ENCODE assay signal across 9 cellular contexts in genomic region chr11:31815743-31816466, GRCh38. TPM values are rescaled to one million over a fixed set of nuclear protein-coding genes. Genes with fewer than 3 reads are reported as not detected.
A peak's percentile ranks its signal among the peaks of the same experiment; 100 is the strongest.
DNase-seq lines count a peak whose midpoint lies in the region; ATAC-seq and TF ChIP-seq lines count a peak whose summit lies in the region.
"Had no signal": no experiment of that assay in that cellular context is flagged by ENCODE, and none has a peak within 500 bp of the region (broad histone marks: within the 10 kb centered on the region; RNA-seq: fewer than 3 reads in every experiment).

No MANE protein-coding gene starts in this region.

- no peak for ATAC-seq in naive thymus-derived CD4-positive, alpha-beta T cell
- no peak for ATAC-seq in GM21526 (IDR thresholded peaks at IDR 0.05; ENCODE audit: low FRiP score, unreplicated experiment)
- ATAC-seq in GM21447 (IDR thresholded peaks at IDR 0.05; ENCODE audit: unreplicated experiment): no peak

- H3K27me3 Mint-ChIP-seq in naive thymus-derived CD4-positive, alpha-beta T cell: peaks cover 60 to 85% (median 65%) of the 10 kb centered on the region in 5 donors

- CTCF ChIA-PET in HEK293T (lab: Yijun Ruan, JAX): no interaction called here
- CTCF ChIA-PET in naive thymus-derived CD4-positive, alpha-beta T cell (lab: Charles Lee): no interaction called here

- intact Hi-C loops in naive thymus-derived CD4-positive, alpha-beta T cell (cut with micrococcal nuclease): loop anchor here (2.0 to 10.0 kb wide), 5 partner anchors 13 to 616 kb away; partner anchors contain the start of genes DCDC1 (in 1 of the 2) and DNAJC24 (in 1 of the 2)

- peaks cover 0 to 2% (median 0%) of the 10 kb centered on the region in 11 donors for H3K9me3 Mint-ChIP-seq in naive thymus-derived CD4-positive, alpha-beta T cell

- H3K27me3 ChIP-seq in naive thymus-derived CD4-positive, alpha-beta T cell (ENCODE audit: control insufficient read depth in 2 of 2, insufficient read depth in 2 of 2, low read length in 2 of 2): peaks cover 7 to 50% of the 10 kb centered on the region in 2 donors

- no peaks in the 10 kb centered on the region for H3K36me3 ChIP-seq in naive thymus-derived CD4-positive, alpha-beta T cell (ENCODE audit: control insufficient read depth in 2 of 3, insufficient read depth in 3 of 3, low read length in 3 of 3)

- no peak for DNase-seq in AG10803 (ENCODE audit: low read depth)
- peak; percentile 34 for DNase-seq in HEK293T (ENCODE audit: extremely low spot score)
- DNase-seq in astrocyte of the hippocampus (ENCODE audit: low read depth, low spot score): peak; percentile 63
- DNase-seq in naive thymus-derived CD4-positive, alpha-beta T cell: no peak
- DNase-seq in middle frontal gyrus (ENCODE audit: extremely low spot score, low spot score): no peak
- no peak for DNase-seq in NCI-H2081 (lab: John Stamatoyannopoulos, UW)
- DNase-seq: NK-92 treated with Interleukin-12 subunit alpha and Interleukin-12 subunit beta, amount 100 ng/mL, for 24 hours had no signal

- H3K4me3 ChIP-seq in AG10803 (ENCODE audit: low read length): peak overlapping the region; percentile 39
- no peak overlapping the region for H3K4me3 ChIP-seq in naive thymus-derived CD4-positive, alpha-beta T cell (ENCODE audit: low read length)

- TF ChIP-seq CTCF in AG10803 (conservative IDR thresholded peaks at IDR 0.05; ENCODE audit: low read length): no peak

- H3K36me3 Mint-ChIP-seq in naive thymus-derived CD4-positive, alpha-beta T cell: peaks cover 0 to 6% (median 0%) of the 10 kb centered on the region in 5 donors

- H3K9me3 ChIP-seq in naive thymus-derived CD4-positive, alpha-beta T cell (ENCODE audit: control insufficient read depth in 2 of 3, low read length in 3 of 3): no peaks in the 10 kb centered on the region

- H3K4me1 ChIP-seq in naive thymus-derived CD4-positive, alpha-beta T cell (ENCODE audit: control insufficient read depth in 2 of 2, insufficient read depth in 2 of 2, low read length in 2 of 2): peaks cover 16 to 25% of the 10 kb centered on the region in 2 donors

- H3K27ac Mint-ChIP-seq in naive thymus-derived CD4-positive, alpha-beta T cell: peak overlapping the region in 1 of 9 donors; percentile 76

- H3K4me3 Mint-ChIP-seq in naive thymus-derived CD4-positive, alpha-beta T cell: peak overlapping the region; percentile 25 to 84 (median 74)

- POLR2A ChIA-PET in HEK293T (lab: Yijun Ruan, JAX): interaction anchor here (0.6 to 1.2 kb wide), 2 partner anchors 43 to 446 kb away, joined by 3 to 4 read pairs; partner anchors contain the start of genes DCDC1 and DNAJC24
- POLR2A ChIA-PET in naive thymus-derived CD4-positive, alpha-beta T cell (lab: Charles Lee): no interaction called here

- peaks cover 13 to 62% (median 47%) of the 10 kb centered on the region in 7 donors for H3K4me1 Mint-ChIP-seq in naive thymus-derived CD4-positive, alpha-beta T cell

- no peak overlapping the region for H3K27ac ChIP-seq in naive thymus-derived CD4-positive, alpha-beta T cell (ENCODE audit: low read depth, low read length)

TF ChIP-seq in HEK293T, 16 proteins besides CTCF, POLR2A, EP300 and RAD21:
- TF ChIP-seq CTBP1 (IDR thresholded peaks at IDR 0.05; ENCODE audit: borderline replicate concordance): no peak
- no peak for TF ChIP-seq ELF4 (IDR thresholded peaks at IDR 0.05)
- no peak for TF ChIP-seq PKNOX1 (IDR thresholded peaks at IDR 0.05)
- no peak for TF ChIP-seq FOXK2 (IDR thresholded peaks at IDR 0.05)
- no peak for TF ChIP-seq LEF1 (IDR thresholded peaks at IDR 0.05; ENCODE audit: borderline replicate concordance)
- peak; percentile 24; the same call in 1 of the 2 replicates for TF ChIP-seq TARDBP (IDR thresholded peaks at IDR 0.05)
- peak; percentile 63 for TF ChIP-seq L3MBTL2 (conservative IDR thresholded peaks at IDR 0.05)
- TF ChIP-seq ZNF384 (IDR thresholded peaks at IDR 0.05): no peak
TF ChIP-seq in HEK293T: peak in this region for 2.

RNA-seq across cellular contexts. Expression of gene PAX6, which starts 4.8 kb away (rescaled TPM):
- total RNA-seq in naive thymus-derived CD4-positive, alpha-beta T cell: not detected
- polyA plus RNA-seq in naive thymus-derived CD4-positive, alpha-beta T cell: not detected

Comparison
In these comparisons a context has a peak if more than half of its experiments do, and no peak if none do; other contexts are left out.
1. DNase-seq: peak in HEK293T (single experiment) and astrocyte of the hippocampus (single experiment); none in AG10803 (single experiment), naive thymus-derived CD4-positive, alpha-beta T cell (0 of 9), middle frontal gyrus (single experiment) and NCI-H2081 (0 of 2).